11 cellular contexts compared by ENCODE assay signal in genomic region chr5:61735999-61736398, GRCh38.
"Had no signal": no experiment of that assay in that cellular context is flagged by ENCODE, and none has a peak within 500 bp of the region (broad histone marks: within the 10 kb centered on the region; RNA-seq: fewer than 3 reads in every experiment).

No MANE protein-coding gene starts in this region.

- H3K36me3 ChIP-seq: left lung, stomach, thoracic aorta had no signal

- H3K27ac ChIP-seq: left lung, stomach, thoracic aorta had no signal

- H3K4me1 ChIP-seq: left lung had no signal

- H3K9me3 ChIP-seq: left lung, stomach, thoracic aorta had no signal

- H3K4me3 ChIP-seq: left lung, stomach, thoracic aorta had no signal

- DNase-seq: activated B cell treated with CpG ODN at 0.5 μM for 24 hours; activated CD4-positive, alpha-beta T cell treated with anti-CD3 and anti-CD28 coated beads, Interleukin-2, amount 10 ng/mL, durations not matched to agents 24 days and 14 days; activated CD8-positive, alpha-beta memory T cell treated with anti-CD3 and anti-CD28 coated beads for 24 hours; activated naive CD4-positive, alpha-beta T cell treated with Interleukin-2 at 50 U/mL for 16 hours; central memory CD4-positive, alpha-beta T cell; effector memory CD4-positive, alpha-beta T cell; left lung; stomach; T-helper 2 cell had no signal

- FAIRE-seq: TTC549 had no signal

- ATAC-seq: left lung had no signal

- H3K27me3 ChIP-seq: left lung had no signal
